ENCODE assay signal across 21 cellular contexts in genomic region chr2:33267745-33268144, GRCh38.
DNase-seq lines count a peak whose midpoint lies in the region; ATAC-seq and TF ChIP-seq lines count a peak whose summit lies in the region.
"Had no signal": no experiment of that assay in that cellular context is flagged by ENCODE, and none has a peak within 500 bp of the region (broad histone marks: within the 10 kb centered on the region; RNA-seq: fewer than 3 reads in every experiment).

No MANE protein-coding gene starts in this region.

- H3K27me3 Mint-ChIP-seq in MCF 10A (ENCODE audit: insufficient read depth, unreplicated experiment), result no peaks in the 10 kb centered on the region
- H3K27me3 Mint-ChIP-seq: CD4-positive, alpha-beta T cell; dendritic cell treated with granulocyte-macrophage colony-stimulating factor and Interleukin-4, amounts not matched to agents 40 ng/mL and 50 ng/mL, for 4 days had no signal

- H3K9ac ChIP-seq in mammary epithelial cell (ENCODE audit: insufficient read depth, low read length), result no peak overlapping the region
- H3K9ac ChIP-seq in adipocyte (ENCODE audit: low read length), result no peak overlapping the region

- no TSS peak for BruUV-seq in mammary epithelial cell (replicated peaks; lab: Mats Ljungman, UMichigan)
- BruUV-seq in MCF 10A (replicated peaks; lab: Mats Ljungman, UMichigan), result no TSS peak

- H3K4me1 Mint-ChIP-seq in MCF 10A (ENCODE audit: insufficient read depth, unreplicated experiment), result peaks cover 6% of the 10 kb centered on the region

- H3K36me3 ChIP-seq in mammary epithelial cell (ENCODE audit: insufficient read depth, low read length) (no peaks in the 10 kb centered on the region), adipocyte (ENCODE audit: control insufficient read depth, insufficient read depth, low read length, severe bottlenecking) (no peaks in the 10 kb centered on the region), tibial artery (peaks cover 27 to 43% (median 34%) of the 10 kb centered on the region in 3 donors)
- H3K36me3 ChIP-seq: left lung had no signal

- no peaks in the 10 kb centered on the region for H3K79me2 ChIP-seq in mammary epithelial cell (ENCODE audit: insufficient read depth, low read length)

- POLR2A ChIA-PET in MCF 10A (lab: Yijun Ruan, JAX), result interaction anchor here (0.6 to 1.7 kb wide), 5 partner anchors 52 to 200 kb away, joined by 3 read pairs; no protein-coding TSS in a partner anchor

- no peak for ATAC-seq in GM19023 (IDR thresholded peaks at IDR 0.05; ENCODE audit: unreplicated experiment)
- ATAC-seq: activated CD8-positive, alpha-beta memory T cell treated with anti-CD3 and anti-CD28 coated beads, Interleukin-2, amount 10 ng/mL, durations not matched to agents 7 days and 5 days; esophagus mucosa; left lung had no signal

- DNase-seq in mammary epithelial cell (peak; percentile 6), MCF 10A (ENCODE audit: unreplicated experiment) (no peak), adipocyte (ENCODE audit: low read depth) (peak; percentile 60), fibroblast of the conjunctiva (ENCODE audit: low read depth) (peak; percentile 58), tibial artery (no peak), NCI-H1930 (lab: John Stamatoyannopoulos, UW) (no peak), DMS79 treated with DMSO at 0.1 percent for 48 hours (lab: John Stamatoyannopoulos, UW) (no peak)
- DNase-seq: activated CD8-positive, alpha-beta memory T cell treated with anti-CD3 and anti-CD28 coated beads, Interleukin-2, amount 10 ng/mL, durations not matched to agents 7 days and 5 days; activated gamma-delta T cell treated with Interleukin-2 at 50 U/mL for 16 hours; CD4-positive, alpha-beta T cell; KBM-7; left lung; NCI-H1436 treated with DMSO at 0.1 percent for 48 hours; NCI-H345; SHP77; stimulated activated naive CD4-positive, alpha-beta T cell treated with Interleukin-2 at 50 U/mL for 16 hours; T-helper 9 cell had no signal

- no peak overlapping the region for H2AFZ ChIP-seq in mammary epithelial cell (ENCODE audit: low read depth, low read length)

- peaks cover 37% of the 10 kb centered on the region for H3K36me3 Mint-ChIP-seq in MCF 10A (ENCODE audit: insufficient read depth, unreplicated experiment)

- no peak overlapping the region for H3K4me3 Mint-ChIP-seq in MCF 10A (ENCODE audit: unreplicated experiment)
- H3K4me3 Mint-ChIP-seq: activated CD8-positive, alpha-beta memory T cell treated with anti-CD3 and anti-CD28 coated beads, Interleukin-2, amount 10 ng/mL, durations not matched to agents 7 days and 5 days; CD4-positive, alpha-beta T cell; dendritic cell treated with granulocyte-macrophage colony-stimulating factor and Interleukin-4, amounts not matched to agents 40 ng/mL and 50 ng/mL, for 4 days had no signal

- in situ Hi-C loops in mammary epithelial cell (cut with MboI; ENCODE audit: low sequenced_read_pairs in 2 of 2), result loop anchor here (10.0 to 25.0 kb wide), 3 partner anchors 130 to 320 kb away; partner anchors contain the start of gene FAM98A (in 1 of the 2)

- H3K4me2 ChIP-seq in mammary epithelial cell (ENCODE audit: insufficient read depth, low read depth, low read length), result no peak overlapping the region

- intact Hi-C loops in mammary epithelial cell (cut with micrococcal nuclease) (loop anchor here (5.0 to 10.0 kb wide), 3 partner anchors 135 to 713 kb away; no protein-coding TSS in a partner anchor), MCF 10A (cut with micrococcal nuclease) (no loop called here), tibial artery (cut with DNase I; ENCODE audit: low total_unique reads) (no loop called here)

- dilution Hi-C loops in mammary epithelial cell (cut with HindIII; ENCODE audit: low sequenced_read_pairs), result no loop called here

- no peak overlapping the region for H3K4me3 ChIP-seq in mammary epithelial cell (replicated peaks in 1 of 3; ENCODE audit: insufficient read depth in 1 of 3, low read depth in 2 of 3, low read length in 3 of 3)
- no peak overlapping the region for H3K4me3 ChIP-seq in adipocyte (ENCODE audit: low read length)
- no peak overlapping the region for H3K4me3 ChIP-seq in tibial artery
- H3K4me3 ChIP-seq: left lung had no signal

- H3K9me3 Mint-ChIP-seq in MCF 10A (ENCODE audit: unreplicated experiment), result no peaks in the 10 kb centered on the region

- H3K27ac ChIP-seq in mammary epithelial cell (ENCODE audit: insufficient read depth, low read depth, low read length) (no peak overlapping the region), tibial artery (peak overlapping the region; percentile 90 to 92)
- H3K27ac ChIP-seq: HL-60, left lung had no signal

- H3K4me1 ChIP-seq in mammary epithelial cell (ENCODE audit: insufficient read depth, low read length) (peaks cover 8% of the 10 kb centered on the region), adipocyte (ENCODE audit: control insufficient read depth, insufficient read depth, low read length) (peaks cover 23% of the 10 kb centered on the region), tibial artery (peaks cover 0 to 56% (median 18%) of the 10 kb centered on the region in 4 donors)
- H3K4me1 ChIP-seq: left lung had no signal

- H4K20me1 ChIP-seq in mammary epithelial cell (ENCODE audit: insufficient read depth, low read length), result no peaks in the 10 kb centered on the region

- no peak overlapping the region for H3K27ac Mint-ChIP-seq in MCF 10A (ENCODE audit: low read depth, unreplicated experiment)
- H3K27ac Mint-ChIP-seq: activated CD8-positive, alpha-beta memory T cell treated with anti-CD3 and anti-CD28 coated beads, Interleukin-2, amount 10 ng/mL, durations not matched to agents 7 days and 5 days; CD4-positive, alpha-beta T cell; dendritic cell treated with granulocyte-macrophage colony-stimulating factor and Interleukin-4, amounts not matched to agents 40 ng/mL and 50 ng/mL, for 4 days had no signal

- H3K9me3 ChIP-seq in mammary epithelial cell (replicated peaks; ENCODE audit: insufficient read depth, low read length), result no peaks in the 10 kb centered on the region
- H3K9me3 ChIP-seq in adipocyte (ENCODE audit: control insufficient read depth, low read length), result peaks cover 4% of the 10 kb centered on the region
- H3K9me3 ChIP-seq in tibial artery, result no peaks in the 10 kb centered on the region

- CTCF ChIA-PET in mammary epithelial cell (lab: Charles Lee; ENCODE audit: low non-redundant PET) (interaction anchor here (0.6 to 0.7 kb wide), 2 partner anchors 104 to 234 kb away, joined by 3 read pairs; no protein-coding TSS in a partner anchor), MCF 10A (lab: Yijun Ruan, JAX) (interaction anchor here (0.6 to 4.8 kb wide), 14 partner anchors 14 to 494 kb away, joined by 3 to 55 read pairs (median 4); no protein-coding TSS in a partner anchor)

- H3K27me3 ChIP-seq in mammary epithelial cell (ENCODE audit: insufficient read depth, low read length) (no peaks in the 10 kb centered on the region), adipocyte (replicated peaks; ENCODE audit: control insufficient read depth, insufficient read depth, low read length) (no peaks in the 10 kb centered on the region), tibial artery (no peaks in the 10 kb centered on the region)
- H3K27me3 ChIP-seq: left lung had no signal

- peak in 1 of 2 donors; percentile 21 for TF ChIP-seq CTCF in mammary epithelial cell (conservative IDR thresholded peaks at IDR 0.05 in 1 of 2, IDR thresholded peaks at IDR 0.05 in 1 of 2; ENCODE audit: extremely low read depth in 1 of 2, insufficient read depth in 1 of 2, low read depth in 1 of 2, low read length in 2 of 2)
- TF ChIP-seq CTCF in MCF 10A (IDR thresholded peaks at IDR 0.05; ENCODE audit: unreplicated experiment), result no peak
- TF ChIP-seq CTCF in tibial artery (IDR thresholded peaks at IDR 0.05), result no peak

Comparison
In these comparisons a context has a peak if more than half of its experiments do, and no peak if none do; other contexts are left out.
1. DNase-seq: peak in mammary epithelial cell (single experiment), adipocyte (single experiment) and fibroblast of the conjunctiva (single experiment); none in MCF 10A (single experiment), tibial artery (0 of 2), NCI-H1930 (0 of 2) and DMS79 treated with DMSO at 0.1 percent for 48 hours (single experiment).